Comparison of ENCODE assay signal across 10 cellular contexts in the genomic region with DNA sequence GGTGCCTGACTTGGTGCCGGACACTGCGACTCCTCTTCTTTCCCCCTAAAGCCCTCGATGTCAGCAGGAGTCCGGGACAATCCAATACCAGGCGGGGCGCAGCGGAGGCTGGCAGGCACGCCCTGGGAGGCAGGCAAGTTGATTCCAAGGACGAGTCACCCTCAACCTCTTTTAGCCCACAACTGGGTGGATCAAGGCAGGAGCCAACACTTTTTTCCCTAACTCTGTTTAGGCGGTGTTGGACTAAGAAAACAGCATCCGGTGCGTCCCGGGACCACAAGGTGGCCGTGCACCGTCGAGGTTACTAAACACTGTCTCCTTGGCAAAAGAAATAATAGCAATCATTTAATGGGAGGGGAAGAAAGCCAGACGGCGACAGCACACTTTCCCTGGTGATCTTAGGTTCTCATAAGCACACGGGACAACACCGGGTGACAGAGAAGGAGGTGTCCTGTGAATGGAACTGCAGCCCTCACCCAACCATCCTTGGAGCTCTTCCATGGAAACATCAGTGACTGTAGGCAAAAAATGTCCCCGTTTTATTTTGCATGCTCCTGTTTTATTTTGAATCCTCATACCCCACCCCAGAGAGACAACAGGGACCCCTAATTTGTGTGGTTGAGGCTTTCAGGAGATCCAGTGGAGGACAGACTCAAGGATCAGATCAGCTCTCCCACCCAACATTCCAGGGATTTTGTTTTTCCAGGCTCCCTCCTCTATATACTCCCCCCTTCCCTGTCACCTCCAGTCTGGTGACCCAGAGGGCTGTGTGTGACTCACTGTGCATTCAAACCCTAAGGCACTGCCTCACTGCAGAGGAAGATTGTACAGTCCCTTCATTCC. TPM values are rescaled to one million over a fixed set of nuclear protein-coding genes. Genes with fewer than 3 reads are reported as not detected.
DNase-seq lines count a peak whose midpoint lies in the region; ATAC-seq, FAIRE-seq and TF ChIP-seq lines count a peak whose summit lies in the region.
"Had no signal": no experiment of that assay in that cellular context is flagged by ENCODE, and none has a peak within 500 bp of the region (broad histone marks: within the 10 kb centered on the region; RNA-seq: fewer than 3 reads in every experiment).

No MANE protein-coding gene starts in this region.

- TF ChIP-seq EP300 in HepG2 (IDR thresholded peaks at IDR 0.05; ENCODE audit: low read depth in 2 of 2, low read length in 2 of 2) (no peak), HepG2 (CRISPR knock-in tag; IDR thresholded peaks at IDR 0.05; ENCODE audit: borderline replicate concordance) (no peak)

- no peak overlapping the region for H2AK5ac ChIP-seq in mesenchymal stem cell (ENCODE audit: low read length, severe bottlenecking)

- H3K9ac ChIP-seq in liver (ENCODE audit: low read depth in 1 of 2, low read length in 2 of 2) (no peak overlapping the region), HepG2 (ENCODE audit: insufficient read depth, low read depth, low read length) (no peak overlapping the region), mesenchymal stem cell (ENCODE audit: low read length) (no peak overlapping the region)

- H3K36me3 ChIP-seq in liver (ENCODE audit: control insufficient read depth in 4 of 4, insufficient read depth in 3 of 4, low read depth in 1 of 4, low read length in 3 of 4) (no peaks in the 10 kb centered on the region), HepG2 (replicated peaks in 1 of 2; ENCODE audit: control insufficient read depth in 1 of 2, insufficient read depth in 2 of 2, low read length in 2 of 2) (no peaks in the 10 kb centered on the region), brain microvascular endothelial cell (replicated peaks) (no peaks in the 10 kb centered on the region), mesenchymal stem cell (ENCODE audit: control insufficient read depth in 1 of 2, insufficient read depth in 2 of 2, low read depth in 1 of 2, low read length in 2 of 2) (no peaks in the 10 kb centered on the region)

- BruUV-seq in HepG2 (replicated peaks; lab: Mats Ljungman, UMichigan), result no TSS peak

- H2AFZ ChIP-seq in HepG2 (ENCODE audit: low read length), result no peak overlapping the region
- no peak overlapping the region for H2AFZ ChIP-seq in mesenchymal stem cell (ENCODE audit: low read depth, low read length)

- TF ChIP-seq CTCF in liver (IDR thresholded peaks at IDR 0.05; ENCODE audit: low read depth, low read length, missing input control) (no peak), HepG2 (CRISPR knock-in tag; IDR thresholded peaks at IDR 0.05) (no peak), brain microvascular endothelial cell (IDR thresholded peaks at IDR 0.05; ENCODE audit: low read depth, low read length, missing control alignments) (no peak), D721Med (IDR thresholded peaks at IDR 0.05; ENCODE audit: insufficient read depth, missing control alignments) (no peak)

- CTCF ChIA-PET in HepG2 (lab: Yijun Ruan, JAX; ENCODE audit: low intra/inter-chr PET ratio, low total read pairs), result no interaction called here

- 6% methylated on average over 21 of the region's 21 CpGs for WGBS in liver
- WGBS in HepG2 (ENCODE audit: low lambda C conversion rate), result 19% methylated on average over 19 of the region's 21 CpGs
- 10% methylated on average over 21 of the region's 21 CpGs for WGBS in mesenchymal stem cell

- in situ Hi-C loops in HepG2 (cut with HindIII; ENCODE audit: extremely low pct_ligation_motif_present, low pct_unique_long_range_greater_than_20kb) (no loop called here), brain microvascular endothelial cell (cut with HindIII; ENCODE audit: low pct_ligation_motif_present, low sequenced_read_pairs) (no loop called here)

- TF ChIP-seq POLR2A in HepG2 (IDR thresholded peaks at IDR 0.05; ENCODE audit: insufficient read depth in 1 of 2, low read depth in 2 of 2, low read length in 2 of 2), result no peak

- ATAC-seq in HepG2 (no peak; the same call in 1 of the 3 replicates), HG02885 (IDR thresholded peaks at IDR 0.05; ENCODE audit: poor library complexity, unreplicated experiment) (no peak)
- ATAC-seq: activated T-helper 17 cell treated with anti-CD3 and anti-CD28 coated beads, Interleukin-2, amount 50 U/mL, for 72 hours had no signal

- no peak overlapping the region for H3K4ac ChIP-seq in mesenchymal stem cell (ENCODE audit: low read depth in 1 of 2, low read length in 2 of 2)

- H3K27ac ChIP-seq in liver (ENCODE audit: low read depth in 1 of 2, low read length in 2 of 2), result no peak overlapping the region
- H3K27ac ChIP-seq in HepG2 (ENCODE audit: extremely low read length, insufficient read depth, low read length), result no peak overlapping the region
- H3K27ac ChIP-seq in brain microvascular endothelial cell, result no peak overlapping the region
- no peak overlapping the region for H3K27ac ChIP-seq in mesenchymal stem cell (ENCODE audit: low read length, poor library complexity, severe bottlenecking)

- no peak overlapping the region for H3K18ac ChIP-seq in mesenchymal stem cell (ENCODE audit: low read depth in 1 of 2, low read length in 2 of 2)

- H3K14ac ChIP-seq in mesenchymal stem cell (ENCODE audit: low read length in 2 of 2), result no peak overlapping the region

- no peak overlapping the region for H2BK12ac ChIP-seq in mesenchymal stem cell (ENCODE audit: low read length in 2 of 2)

- no peaks in the 10 kb centered on the region for H3K79me1 ChIP-seq in mesenchymal stem cell (replicated peaks; ENCODE audit: low read length, poor library complexity, severe bottlenecking)

- H4K91ac ChIP-seq in mesenchymal stem cell (ENCODE audit: low read length), result no peak overlapping the region

- no peak overlapping the region for H4K8ac ChIP-seq in mesenchymal stem cell (ENCODE audit: low read length)

- no peak overlapping the region for H3K23ac ChIP-seq in mesenchymal stem cell (ENCODE audit: low read length in 2 of 2)

- DNase-seq in HepG2 (ENCODE audit: low spot score) (no peak), brain microvascular endothelial cell (no peak), mesenchymal stem cell (no peak), NCI-H226 (no peak), D721Med (ENCODE audit: insufficient read length, low spot score) (no peak)
- DNase-seq in activated naive CD4-positive, alpha-beta T cell treated with anti-CD3 and anti-CD28 coated beads, Interleukin-2, amount 50 U/mL, for 16 hours, result no peak

- peak overlapping the region in 2 of 3 donors; percentile 18 to 60 for H3K4me3 ChIP-seq in liver (ENCODE audit: low read depth in 1 of 3, low read length in 3 of 3)
- no peak overlapping the region for H3K4me3 ChIP-seq in HepG2 (replicated peaks in 1 of 3; ENCODE audit: insufficient read depth in 1 of 3, low read depth in 2 of 3, low read length in 3 of 3)
- peak overlapping the region; percentile 21 for H3K4me3 ChIP-seq in brain microvascular endothelial cell (ENCODE audit: low read depth, low read length)
- peak overlapping the region in 1 of 2 experiments; percentile 47 for H3K4me3 ChIP-seq in mesenchymal stem cell (ENCODE audit: insufficient read depth in 1 of 2, low read depth in 1 of 2, low read length in 2 of 2)

- no peak overlapping the region for H2BK120ac ChIP-seq in mesenchymal stem cell (ENCODE audit: low read depth, low read length)

- no peak overlapping the region for H2BK15ac ChIP-seq in mesenchymal stem cell (ENCODE audit: low read depth, poor library complexity, severe bottlenecking)

- no peaks in the 10 kb centered on the region for H3K79me2 ChIP-seq in HepG2 (ENCODE audit: insufficient read depth, low read length)

- no peak for TF ChIP-seq RAD21 in liver (IDR thresholded peaks at IDR 0.05)
- TF ChIP-seq RAD21 in HepG2 (CRISPR knock-in tag; IDR thresholded peaks at IDR 0.05), result no peak

- no peaks in the 10 kb centered on the region for H4K20me1 ChIP-seq in HepG2 (ENCODE audit: insufficient read depth, low read length)

- no peak overlapping the region for H2BK5ac ChIP-seq in mesenchymal stem cell (ENCODE audit: low read depth, low read length, poor library complexity, severe bottlenecking)

- H3K9me3 ChIP-seq in liver (ENCODE audit: control insufficient read depth in 4 of 4, low read length in 3 of 4) (no peaks in the 10 kb centered on the region), HepG2 (ENCODE audit: low read length) (no peaks in the 10 kb centered on the region), mesenchymal stem cell (ENCODE audit: control insufficient read depth, low read length) (no peaks in the 10 kb centered on the region)

- H3K27me3 ChIP-seq in liver (ENCODE audit: control insufficient read depth in 4 of 4, insufficient read depth in 4 of 4, low read length in 3 of 4), result peaks cover 4 to 24% (median 7%) of the 10 kb centered on the region in 4 donors
- peaks cover 7 to 31% of the 10 kb centered on the region in 2 experiments; a peak in 4 of 5 replicates for H3K27me3 ChIP-seq in HepG2 (ENCODE audit: control insufficient read depth in 1 of 2, insufficient read depth in 2 of 2, low read length in 2 of 2)
- H3K27me3 ChIP-seq in brain microvascular endothelial cell (replicated peaks), result peaks cover 65% of the 10 kb centered on the region
- peaks cover 24 to 79% of the 10 kb centered on the region in 2 experiments for H3K27me3 ChIP-seq in mesenchymal stem cell (ENCODE audit: control insufficient read depth in 1 of 2, insufficient read depth in 1 of 2, low read length in 2 of 2)

- H3K4me2 ChIP-seq in HepG2 (ENCODE audit: low read depth, low read length), result no peak overlapping the region
- peak overlapping the region; percentile 81 for H3K4me2 ChIP-seq in mesenchymal stem cell (ENCODE audit: low read length, poor library complexity, severe bottlenecking)

- FAIRE-seq in HepG2 (lab: Jason Lieb, UNC) (no peak), D721Med (lab: Jason Lieb, UNC) (no peak)
- FAIRE-seq: frontal cortex had no signal

- POLR2A ChIA-PET in HepG2 (lab: Yijun Ruan, JAX), result no interaction called here

- intact Hi-C loops in HepG2 (cut with micrococcal nuclease; ENCODE audit: unreplicated experiment), result no loop called here

- peaks cover 1 to 32% (median 21%) of the 10 kb centered on the region in 4 donors for H3K4me1 ChIP-seq in liver (ENCODE audit: control insufficient read depth in 4 of 4, insufficient read depth in 4 of 4, low read length in 3 of 4)
- H3K4me1 ChIP-seq in HepG2 (ENCODE audit: insufficient read depth, low read length), result peaks cover 18% of the 10 kb centered on the region
- H3K4me1 ChIP-seq in mesenchymal stem cell (ENCODE audit: control insufficient read depth, insufficient read depth, low read depth, low read length), result peaks cover 18% of the 10 kb centered on the region

RNA-seq across cellular contexts. Expression of a gene that starts 1.3 kb away (rescaled TPM):
- total RNA-seq in liver (under 1 TPM in 1 of 2 donors, not detected in 1; 0.19 TPM), HepG2 (2016; rRNA removed; fragmentation: Illumina TruSeq; extraction: Trizol) (not detected in 2 replicates)
- polyA plus RNA-seq in liver (not detected), HepG2 (2011; rRNA removed) (not detected in 2 replicates)
- not detected in 2 replicates for total RNA-seq in HepG2 (2016; cell fraction: cytosol; rRNA removed; fragmentation: Illumina TruSeq; extraction: Trizol; ENCODE audit: low read depth)
- total RNA-seq in HepG2 (2016; cell fraction: insoluble cytoplasmic fraction; rRNA removed; fragmentation: Illumina TruSeq; extraction: Trizol), result not detected in 2 replicates
- total RNA-seq in HepG2 (2016; cell fraction: membrane; rRNA removed; fragmentation: Illumina TruSeq; extraction: Trizol), result not detected in 2 replicates
- total RNA-seq in HepG2 (2016; cell fraction: nucleus; rRNA removed; fragmentation: Illumina TruSeq; extraction: Trizol), result not detected in 2 replicates
- polyA plus RNA-seq in HepG2 (2011; cell fraction: cytosol; rRNA removed), result not detected in 2 replicates
- polyA plus RNA-seq in HepG2 (2011; cell fraction: nucleus; rRNA removed), result not detected in 2 replicates
- 0.04 TPM in 1 of 2 replicates, not detected in the other for polyA plus RNA-seq in HepG2 (2012)
- polyA plus RNA-seq in HepG2 (2016; cell fraction: cytosol; fragmentation: Illumina TruSeq; extraction: Trizol; ENCODE audit: low read depth), result not detected in 2 replicates
- polyA plus RNA-seq in HepG2 (2016; cell fraction: insoluble cytoplasmic fraction; fragmentation: Illumina TruSeq; extraction: Trizol; ENCODE audit: low read depth), result not detected in 2 replicates
- polyA plus RNA-seq in HepG2 (2016; cell fraction: membrane; fragmentation: Illumina TruSeq; extraction: Trizol; ENCODE audit: low read depth), result not detected in 2 replicates
- not detected in 2 replicates for polyA plus RNA-seq in HepG2 (2016; cell fraction: nucleus; fragmentation: Illumina TruSeq; extraction: Trizol; ENCODE audit: insufficient read depth, low read depth)
- polyA minus RNA-seq in HepG2 (2011; rRNA and poly(A)+ RNA removed; ENCODE audit: low replicate concordance), result not detected in 2 replicates
- polyA minus RNA-seq in HepG2 (2011; cell fraction: cytosol; rRNA and poly(A)+ RNA removed), result not detected in 2 replicates
- not detected in 2 replicates for polyA minus RNA-seq in HepG2 (2011; cell fraction: nucleus; rRNA and poly(A)+ RNA removed)
- not detected for polyA plus RNA-seq in mesenchymal stem cell (2013, experiment 1 of 2)
- not detected for polyA plus RNA-seq in mesenchymal stem cell (2013, experiment 2 of 2)
- total RNA-seq: activated T-helper 17 cell treated with anti-CD3 and anti-CD28 coated beads, Interleukin-2, amount 50 U/mL, for 72 hours had no signal

Comparison
In these comparisons a context has a peak if more than half of its experiments do, and no peak if none do; other contexts are left out.
1. H3K4me3 ChIP-seq: peak in liver (2 of 3) and brain microvascular endothelial cell (single experiment); none in HepG2 (0 of 3).